16 cellular contexts compared by ENCODE assay signal in genomic region chr1:63721531-63722189, GRCh38. TPM values are rescaled to one million over a fixed set of nuclear protein-coding genes. Genes with fewer than 3 reads are reported as not detected.
DNase-seq lines count a peak whose midpoint lies in the region; ATAC-seq and TF ChIP-seq lines count a peak whose summit lies in the region.
"Had no signal": no experiment of that assay in that cellular context is flagged by ENCODE, and none has a peak within 500 bp of the region (broad histone marks: within the 10 kb centered on the region; RNA-seq: fewer than 3 reads in every experiment).

No MANE protein-coding gene starts in this region.

- H3K4me1 ChIP-seq in cardiac muscle cell (ENCODE audit: low read depth) (peaks cover 4% of the 10 kb centered on the region), body of pancreas (peaks cover 21% of the 10 kb centered on the region), stomach (peaks cover 0 to 14% (median 4%) of the 10 kb centered on the region in 4 donors)

- WGBS in body of pancreas, 2 donors, result 42 to 48% methylated on average over 3 of the region's 3 CpGs
- WGBS in stomach, 5 donors, result 48 to 58% (median 51%) methylated on average over 3 of the region's 3 CpGs

- TF ChIP-seq CTCF in cardiac muscle cell (IDR thresholded peaks at IDR 0.05; ENCODE audit: low read depth, low read length), result no peak
- TF ChIP-seq CTCF in body of pancreas (IDR thresholded peaks at IDR 0.05), result no peak
- TF ChIP-seq CTCF in stomach (IDR thresholded peaks at IDR 0.05), result no peak

- H3K27ac ChIP-seq in cardiac muscle cell (no peak overlapping the region), body of pancreas (no peak overlapping the region), stomach (no peak overlapping the region)
- H3K27ac ChIP-seq: BLaER1 treated with 17β-estradiol and CSF1 and Interleukin-3, amounts not matched to agents 10 nM and 100 nM; pancreas had no signal

- DNase-seq in cardiac muscle cell (ENCODE audit: low read depth in 1 of 2, low spot score in 1 of 2), result peak; percentile 38 to 59
- no peak for DNase-seq in cardiac septum (ENCODE audit: low spot score)
- DNase-seq in NCI-H1694 treated with DMSO at 0.1 percent for 48 hours (lab: John Stamatoyannopoulos, UW), result peak; percentile 24
- peak in 3 of 4 donors; percentile 10 to 50 (median 36) for DNase-seq in body of pancreas
- DNase-seq in stomach, result peak; percentile 35
- no peak for DNase-seq in dermis blood vessel endothelial cell
- DNase-seq: activated CD8-positive, alpha-beta memory T cell treated with anti-CD3 and anti-CD28 coated beads, Interleukin-2, amount 50 U/mL, for 4 hours; activated naive CD8-positive, alpha-beta T cell treated with anti-CD3 and anti-CD28 coated beads, Interleukin-2, amount 50 U/mL, for 24 hours; effector memory CD8-positive, alpha-beta T cell; pancreas; SIG-M5; stimulated activated CD4-positive, alpha-beta T cell treated with anti-CD3 and anti-CD28 coated beads, Interleukin-1b, Interleukin-23, amount 100 ng/mL, for 48 hours; stimulated activated naive B cell treated with anti-CD40 and anti-IgM and Interleukin-4, amounts not matched to agents 10 μg/mL and 1 μg/mL and 100 μg/mL, for 72 hours had no signal

- H3K27me3 ChIP-seq in cardiac muscle cell, result no peaks in the 10 kb centered on the region
- H3K27me3 ChIP-seq in body of pancreas, result no peaks in the 10 kb centered on the region
- no peaks in the 10 kb centered on the region for H3K27me3 ChIP-seq in stomach
- H3K27me3 ChIP-seq: BLaER1 treated with 17β-estradiol and CSF1 and Interleukin-3, amounts not matched to agents 10 nM and 100 nM; pancreas had no signal

- TF ChIP-seq POLR2A in body of pancreas (IDR thresholded peaks at IDR 0.05) (no peak), stomach (IDR thresholded peaks at IDR 0.05) (no peak)

- intact Hi-C loops in cardiac septum (cut with DNase I) (no loop called here), body of pancreas (cut with DNase I) (no loop called here), stomach (cut with DNase I; ENCODE audit: low total_unique reads) (no loop called here)

- H3K9me3 ChIP-seq in cardiac muscle cell (ENCODE audit: low read depth), result no peaks in the 10 kb centered on the region
- H3K9me3 ChIP-seq in body of pancreas, result no peaks in the 10 kb centered on the region
- no peaks in the 10 kb centered on the region for H3K9me3 ChIP-seq in stomach
- H3K9me3 ChIP-seq: pancreas had no signal

- no peak for TF ChIP-seq EP300 in stomach (IDR thresholded peaks at IDR 0.05)

- ATAC-seq in body of pancreas (no peak), HG03432 (IDR thresholded peaks at IDR 0.05; ENCODE audit: unreplicated experiment) (no peak), GM21381 (IDR thresholded peaks at IDR 0.05; ENCODE audit: unreplicated experiment) (no peak)
- ATAC-seq: activated naive CD8-positive, alpha-beta T cell treated with anti-CD3 and anti-CD28 coated beads, Interleukin-2, amount 50 U/mL, for 24 hours; effector memory CD8-positive, alpha-beta T cell; stimulated activated naive B cell treated with anti-CD40 and anti-IgM and Interleukin-4, amounts not matched to agents 10 μg/mL and 1 μg/mL and 100 μg/mL, for 72 hours had no signal

- H3K4me3 ChIP-seq in cardiac muscle cell (no peak overlapping the region), body of pancreas (no peak overlapping the region), stomach (no peak overlapping the region)
- H3K4me3 ChIP-seq: BLaER1 treated with 17β-estradiol and CSF1 and Interleukin-3, amounts not matched to agents 10 nM and 100 nM; pancreas had no signal

- H3K36me3 ChIP-seq in cardiac muscle cell (no peaks in the 10 kb centered on the region), body of pancreas (replicated peaks in 1 of 2; ENCODE audit: insufficient read depth in 1 of 2, low read depth in 2 of 2) (no peaks in the 10 kb centered on the region), stomach (no peaks in the 10 kb centered on the region)
- H3K36me3 ChIP-seq: BLaER1 treated with 17β-estradiol and CSF1 and Interleukin-3, amounts not matched to agents 10 nM and 100 nM; pancreas had no signal

RNA-seq across cellular contexts. Expression of gene ROR1, which starts 52.2 kb away (rescaled TPM):
- total RNA-seq in cardiac muscle cell (28.0 and 47.8 TPM in 2 replicates), cardiac septum (34.8 TPM), body of pancreas (10 to 100 TPM; 26.7 to 56.0 TPM), stomach (10 to 100 TPM; 14.5 to 37.3 (median 33.5) TPM), dermis blood vessel endothelial cell (0.17 and 0.84 TPM in 2 replicates)
- polyA plus RNA-seq in cardiac muscle cell (27.6 and 28.0 TPM in 2 replicates), stomach (1 to 10 TPM; 1.4 to 2.3 (median 2.2) TPM)

Comparison
In these comparisons a context has a peak if more than half of its experiments do, and no peak if none do; other contexts are left out.
1. DNase-seq: peak in cardiac muscle cell (2 of 2), NCI-H1694 treated with DMSO at 0.1 percent for 48 hours (single experiment), body of pancreas (3 of 4) and stomach (single experiment); none in cardiac septum (single experiment) and dermis blood vessel endothelial cell (single experiment).